20 cellular contexts compared by ENCODE assay signal in the genomic region with DNA sequence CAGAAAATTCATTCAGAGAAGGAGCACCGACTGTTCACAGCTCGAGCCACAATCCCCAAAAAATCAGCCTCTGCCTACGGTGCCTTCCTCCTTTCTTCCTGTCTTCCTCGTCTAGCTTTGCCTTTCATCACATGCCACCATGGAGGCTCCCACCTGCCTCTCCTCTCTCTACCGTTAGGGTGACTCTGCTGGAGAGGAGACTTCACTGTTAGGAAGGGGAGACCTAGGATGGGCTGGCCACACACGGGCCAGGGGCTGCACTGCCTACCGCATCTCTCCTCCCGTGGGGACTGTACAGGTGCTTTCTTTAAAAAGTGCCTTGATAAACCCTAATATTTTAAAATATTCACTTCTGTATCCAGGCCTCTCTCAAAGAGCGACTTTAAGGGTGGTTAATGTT.
DNase-seq lines count a peak whose midpoint lies in the region; ATAC-seq lines count a peak whose summit lies in the region.
"Had no signal": no experiment of that assay in that cellular context is flagged by ENCODE, and none has a peak within 500 bp of the region (broad histone marks: within the 10 kb centered on the region; RNA-seq: fewer than 3 reads in every experiment).

No MANE protein-coding gene starts in this region.

- H3K27ac Mint-ChIP-seq in activated CD4-positive, alpha-beta T cell treated with anti-CD3 and anti-CD28 coated beads, Interleukin-2, amount 10 ng/mL, durations not matched to agents 24 days and 14 days: peak overlapping the region; percentile 77
- peak overlapping the region; percentile 85 to 98 (median 91) for H3K27ac Mint-ChIP-seq in CD4-positive, CD25-positive, alpha-beta regulatory T cell
- H3K27ac Mint-ChIP-seq in T-cell: peak overlapping the region; percentile 96 to 99

- no peaks in the 10 kb centered on the region for H3K79me2 ChIP-seq in Karpas-422 (ENCODE audit: low read length)

- H3K4me1 Mint-ChIP-seq in activated CD4-positive, alpha-beta T cell treated with anti-CD3 and anti-CD28 coated beads, Interleukin-2, amount 10 ng/mL, durations not matched to agents 24 days and 14 days: peaks cover 50% of the 10 kb centered on the region
- H3K4me1 Mint-ChIP-seq in CD4-positive, CD25-positive, alpha-beta regulatory T cell: peaks cover 21 to 86% (median 48%) of the 10 kb centered on the region in 4 donors
- peaks cover 87 to 98% (median 98%) of the 10 kb centered on the region in 3 donors for H3K4me1 Mint-ChIP-seq in T-cell

- intact Hi-C loops in activated CD4-positive, alpha-beta T cell treated with anti-CD3 and anti-CD28 coated beads, Interleukin-2, amount 10 ng/mL, durations not matched to agents 24 days and 14 days (cut with micrococcal nuclease): no loop called here

- H3K27me3 Mint-ChIP-seq in activated CD4-positive, alpha-beta T cell treated with anti-CD3 and anti-CD28 coated beads, Interleukin-2, amount 10 ng/mL, durations not matched to agents 24 days and 14 days: no peaks in the 10 kb centered on the region
- H3K27me3 Mint-ChIP-seq in CD4-positive, CD25-positive, alpha-beta regulatory T cell: no peaks in the 10 kb centered on the region
- H3K27me3 Mint-ChIP-seq in T-cell: no peaks in the 10 kb centered on the region

- no peak overlapping the region for H2AFZ ChIP-seq in Karpas-422 (ENCODE audit: low read length)

- peaks cover 0 to 3% of the 10 kb centered on the region in 2 experiments for H3K9me3 ChIP-seq in CD4-positive, CD25-positive, alpha-beta regulatory T cell (ENCODE audit: control insufficient read depth in 2 of 2, low read length in 2 of 2)
- H3K9me3 ChIP-seq in effector memory CD4-positive, alpha-beta T cell (ENCODE audit: control insufficient read depth, low read length): no peaks in the 10 kb centered on the region
- H3K9me3 ChIP-seq in Karpas-422 (ENCODE audit: low read length): peaks cover 8% of the 10 kb centered on the region; the same call in 1 of the 2 replicates
- H3K9me3 ChIP-seq: prostate gland had no signal

- peaks cover 44% of the 10 kb centered on the region for H3K4me1 ChIP-seq in CD4-positive, CD25-positive, alpha-beta regulatory T cell (ENCODE audit: control insufficient read depth, insufficient read depth, low read length, poor library complexity, severe bottlenecking)
- peaks cover 49% of the 10 kb centered on the region for H3K4me1 ChIP-seq in effector memory CD4-positive, alpha-beta T cell (ENCODE audit: control insufficient read depth, insufficient read depth, low read length, poor library complexity, severe bottlenecking)
- H3K4me1 ChIP-seq in Karpas-422 (ENCODE audit: low read length): no peaks in the 10 kb centered on the region
- H3K4me1 ChIP-seq: heart left ventricle, prostate gland had no signal

- POLR2A ChIA-PET in T-cell (lab: Charles Lee): no interaction called here

- H3K4me3 Mint-ChIP-seq in activated CD4-positive, alpha-beta T cell treated with anti-CD3 and anti-CD28 coated beads, Interleukin-2, amount 10 ng/mL, durations not matched to agents 24 days and 14 days: peak overlapping the region; percentile 46
- peak overlapping the region in 2 of 4 donors; percentile 44 to 66 for H3K4me3 Mint-ChIP-seq in CD4-positive, CD25-positive, alpha-beta regulatory T cell
- H3K4me3 Mint-ChIP-seq in T-cell: peak overlapping the region; percentile 14 to 80 (median 47)

- no peaks in the 10 kb centered on the region for H3K36me3 ChIP-seq in CD4-positive, CD25-positive, alpha-beta regulatory T cell (ENCODE audit: control insufficient read depth, insufficient read depth, low read length)
- H3K36me3 ChIP-seq in effector memory CD4-positive, alpha-beta T cell (ENCODE audit: control insufficient read depth, insufficient read depth, low read length): no peaks in the 10 kb centered on the region
- H3K36me3 ChIP-seq in Karpas-422 (ENCODE audit: insufficient read depth, low read length): no peaks in the 10 kb centered on the region
- H3K36me3 ChIP-seq: heart left ventricle, prostate gland had no signal

- no peak overlapping the region for H3K9ac ChIP-seq in Karpas-422 (ENCODE audit: low read length)

- no peak overlapping the region for H3K27ac ChIP-seq in CD4-positive, CD25-positive, alpha-beta regulatory T cell (ENCODE audit: insufficient read depth, low read length, poor library complexity, severe bottlenecking)
- H3K27ac ChIP-seq in effector memory CD4-positive, alpha-beta T cell (ENCODE audit: insufficient read depth, low read length, poor library complexity, severe bottlenecking): peak overlapping the region; percentile 50
- no peak overlapping the region for H3K27ac ChIP-seq in Karpas-422 (ENCODE audit: low read length)
- H3K27ac ChIP-seq: epithelial cell of prostate, heart left ventricle, prostate gland had no signal

- no peak overlapping the region for H3K4me3 ChIP-seq in CD4-positive, CD25-positive, alpha-beta regulatory T cell (ENCODE audit: low read depth, low read length)
- H3K4me3 ChIP-seq in effector memory CD4-positive, alpha-beta T cell (ENCODE audit: insufficient read depth, low read depth, low read length, poor library complexity, severe bottlenecking): no peak overlapping the region
- H3K4me3 ChIP-seq in Karpas-422 (ENCODE audit: low read length): no peak overlapping the region
- H3K4me3 ChIP-seq: heart left ventricle, K562, prostate gland had no signal

- H3K9me2 ChIP-seq in Karpas-422 (replicated peaks; ENCODE audit: insufficient read depth, low read length): no peaks in the 10 kb centered on the region

- no peak for ATAC-seq in CD4-positive, CD25-positive, alpha-beta regulatory T cell (ENCODE audit: low read depth in 2 of 2)
- ATAC-seq in T-cell (replicated peaks in 1 of 4): peak; percentile 20 to 45 (median 30)
- ATAC-seq: activated CD4-positive, CD25-positive, alpha-beta regulatory T cell treated with anti-CD3 and anti-CD28 coated beads, Interleukin-2, amount 50 U/mL, for 24 hours; heart left ventricle; K562 had no signal

- peaks cover 14% of the 10 kb centered on the region for H3K36me3 Mint-ChIP-seq in activated CD4-positive, alpha-beta T cell treated with anti-CD3 and anti-CD28 coated beads, Interleukin-2, amount 10 ng/mL, durations not matched to agents 24 days and 14 days (ENCODE audit: low read depth)
- peaks cover 9% of the 10 kb centered on the region for H3K36me3 Mint-ChIP-seq in CD4-positive, CD25-positive, alpha-beta regulatory T cell
- H3K36me3 Mint-ChIP-seq in T-cell: peaks cover 3% of the 10 kb centered on the region

- no peaks in the 10 kb centered on the region for H3K27me3 ChIP-seq in CD4-positive, CD25-positive, alpha-beta regulatory T cell (ENCODE audit: control insufficient read depth, insufficient read depth, low read length)
- H3K27me3 ChIP-seq in effector memory CD4-positive, alpha-beta T cell (replicated peaks; ENCODE audit: control insufficient read depth, insufficient read depth, low read length, poor library complexity, severe bottlenecking): no peaks in the 10 kb centered on the region
- no peaks in the 10 kb centered on the region for H3K27me3 ChIP-seq in Karpas-422 (ENCODE audit: low read length)

- no peak for DNase-seq in activated CD4-positive, alpha-beta T cell treated with anti-CD3 and anti-CD28 coated beads, Interleukin-2, amount 10 ng/mL, durations not matched to agents 24 days and 14 days
- DNase-seq in activated CD4-positive, alpha-beta T cell treated with anti-CD3 and anti-CD28 coated beads for 48 hours: no peak
- DNase-seq in CD4-positive, CD25-positive, alpha-beta regulatory T cell: no peak
- DNase-seq in T-cell (no peak), cerebellar cortex (ENCODE audit: low spot score) (no peak), DMS79 (lab: John Stamatoyannopoulos, UW) (no peak), Karpas-422 (no peak)
- no peak for DNase-seq in effector memory CD4-positive, alpha-beta T cell
- DNase-seq: activated CD8-positive, alpha-beta memory T cell treated with anti-CD3 and anti-CD28 coated beads, Interleukin-2, amount 50 U/mL, for 4 hours; Calu3; heart left ventricle; mammary epithelial cell; NCI-H1436 treated with DMSO at 0.1 percent for 48 hours; NCI-H2171; NCI-H510A treated with DMSO at 0.1 percent for 48 hours; SHP77 had no signal

- H4K20me1 ChIP-seq in Karpas-422 (ENCODE audit: insufficient read depth, low read depth, low read length): no peaks in the 10 kb centered on the region

- H3K9me3 Mint-ChIP-seq in activated CD4-positive, alpha-beta T cell treated with anti-CD3 and anti-CD28 coated beads, Interleukin-2, amount 10 ng/mL, durations not matched to agents 24 days and 14 days: peaks cover 15% of the 10 kb centered on the region
- H3K9me3 Mint-ChIP-seq in CD4-positive, CD25-positive, alpha-beta regulatory T cell: peaks cover 0 to 5% (median 0%) of the 10 kb centered on the region in 7 donors
- peaks cover 0 to 5% (median 0%) of the 10 kb centered on the region in 3 donors for H3K9me3 Mint-ChIP-seq in T-cell

- H3K4me2 ChIP-seq in Karpas-422 (ENCODE audit: low read depth, low read length, poor library complexity, severe bottlenecking): no peak overlapping the region

- CTCF ChIA-PET in T-cell (lab: Charles Lee): interaction anchor here in 1 of 2 donors (0.8 to 1.1 kb wide), 3 partner anchors 18 to 28 kb away, joined by 3 to 4 read pairs (median 3); no protein-coding TSS in a partner anchor

Comparison
In these comparisons a context has a peak if more than half of its experiments do, and no peak if none do; other contexts are left out.
1. ATAC-seq: peak in T-cell (4 of 4); none in CD4-positive, CD25-positive, alpha-beta regulatory T cell (0 of 2).
2. Peak in every context shown above with its lines, with median percentiles within 50 percentile points of each other: H3K27ac Mint-ChIP-seq.